ENCODE assay signal across 19 cellular contexts in genomic region chr17:3956558-3956957, GRCh38. TPM values are rescaled to one million over a fixed set of nuclear protein-coding genes. Genes with fewer than 3 reads are reported as not detected.
A peak's percentile ranks its signal among the peaks of the same experiment; 100 is the strongest.
DNase-seq lines count a peak whose midpoint lies in the region; ATAC-seq and TF ChIP-seq lines count a peak whose summit lies in the region.
"Had no signal": no experiment of that assay in that cellular context is flagged by ENCODE, and none has a peak within 500 bp of the region (broad histone marks: within the 10 kb centered on the region; RNA-seq: fewer than 3 reads in every experiment).

No MANE protein-coding gene starts in this region.

- peak overlapping the region; percentile 28; the same call in 2 of the 3 replicates for H3K4me3 Mint-ChIP-seq in GM23338
- no peak overlapping the region for H3K4me3 Mint-ChIP-seq in activated T-helper 17 cell treated with anti-CD3 and anti-CD28 coated beads, Interleukin-2, amount 50 U/mL, for 72 hours
- H3K4me3 Mint-ChIP-seq in naive thymus-derived CD4-positive, alpha-beta T cell: peak overlapping the region in 9 of 10 donors; percentile 1 to 64 (median 44)

- ATAC-seq in GM23338: peak; percentile 63
- no peak for ATAC-seq in activated T-helper 17 cell treated with anti-CD3 and anti-CD28 coated beads, Interleukin-2, amount 50 U/mL, for 72 hours (replicated peaks)
- no peak for ATAC-seq in naive thymus-derived CD4-positive, alpha-beta T cell
- ATAC-seq: Panc1 had no signal

- no peaks in the 10 kb centered on the region for H3K9me3 Mint-ChIP-seq in GM23338
- no peaks in the 10 kb centered on the region for H3K9me3 Mint-ChIP-seq in activated T-helper 17 cell treated with anti-CD3 and anti-CD28 coated beads, Interleukin-2, amount 50 U/mL, for 72 hours
- H3K9me3 Mint-ChIP-seq in naive thymus-derived CD4-positive, alpha-beta T cell: no peaks in the 10 kb centered on the region

- no peaks in the 10 kb centered on the region for H3K27me3 ChIP-seq in GM23338 (ENCODE audit: insufficient read depth)
- H3K27me3 ChIP-seq in naive thymus-derived CD4-positive, alpha-beta T cell (ENCODE audit: control insufficient read depth in 2 of 2, insufficient read depth in 2 of 2, low read length in 2 of 2): no peaks in the 10 kb centered on the region
- H3K27me3 ChIP-seq: ascending aorta, colonic mucosa, pancreas, suprapubic skin had no signal

- peak overlapping the region; percentile 3; the same call in 1 of the 2 replicates for H3K4me3 ChIP-seq in GM23338
- H3K4me3 ChIP-seq in naive thymus-derived CD4-positive, alpha-beta T cell (ENCODE audit: low read length): no peak overlapping the region
- H3K4me3 ChIP-seq: ascending aorta, colonic mucosa, pancreas, smooth muscle cell, suprapubic skin had no signal

- CTCF ChIA-PET in naive thymus-derived CD4-positive, alpha-beta T cell (lab: Charles Lee): interaction anchor here (0.6 to 1.1 kb wide), 2 partner anchors 9 to 42 kb away, joined by 3 read pairs; no protein-coding TSS in a partner anchor

- POLR2A ChIA-PET in naive thymus-derived CD4-positive, alpha-beta T cell (lab: Charles Lee): no interaction called here

- H3K4me2 ChIP-seq in GM23338: peak overlapping the region; percentile 70
- H3K4me2 ChIP-seq: smooth muscle cell had no signal

- no peaks in the 10 kb centered on the region for H3K9me2 ChIP-seq in GM23338 (ENCODE audit: insufficient read depth)

- H3K9me3 ChIP-seq in naive thymus-derived CD4-positive, alpha-beta T cell (ENCODE audit: control insufficient read depth in 2 of 3, low read length in 3 of 3): no peaks in the 10 kb centered on the region
- H3K9me3 ChIP-seq: ascending aorta, colonic mucosa, pancreas, suprapubic skin had no signal

- intact Hi-C loops in naive thymus-derived CD4-positive, alpha-beta T cell (cut with micrococcal nuclease): no loop called here

- peaks cover 56% of the 10 kb centered on the region for H3K4me1 Mint-ChIP-seq in GM23338
- H3K4me1 Mint-ChIP-seq in activated T-helper 17 cell treated with anti-CD3 and anti-CD28 coated beads, Interleukin-2, amount 50 U/mL, for 72 hours: peaks cover 29% of the 10 kb centered on the region
- H3K4me1 Mint-ChIP-seq in naive thymus-derived CD4-positive, alpha-beta T cell: peaks cover 37 to 54% (median 49%) of the 10 kb centered on the region in 7 donors

- peaks cover 25% of the 10 kb centered on the region for H3K27me3 Mint-ChIP-seq in GM23338 (ENCODE audit: insufficient read depth, low read depth, poor library complexity)
- H3K27me3 Mint-ChIP-seq in activated T-helper 17 cell treated with anti-CD3 and anti-CD28 coated beads, Interleukin-2, amount 50 U/mL, for 72 hours: no peaks in the 10 kb centered on the region
- H3K27me3 Mint-ChIP-seq in naive thymus-derived CD4-positive, alpha-beta T cell: no peaks in the 10 kb centered on the region

- H3K36me3 ChIP-seq in GM23338 (ENCODE audit: insufficient read depth): no peaks in the 10 kb centered on the region
- H3K36me3 ChIP-seq in naive thymus-derived CD4-positive, alpha-beta T cell (ENCODE audit: control insufficient read depth in 2 of 3, insufficient read depth in 3 of 3, low read length in 3 of 3): peaks cover 0 to 73% (median 6%) of the 10 kb centered on the region in 3 experiments
- H3K36me3 ChIP-seq: ascending aorta, pancreas, suprapubic skin had no signal

- peaks cover 14% of the 10 kb centered on the region; the same call in 1 of the 2 replicates for H3F3A ChIP-seq in GM23338 (replicated peaks; ENCODE audit: low read depth)

- no peak for TF ChIP-seq CTCF in GM23338 (conservative IDR thresholded peaks at IDR 0.05; ENCODE audit: low read depth in 2 of 2)

- DNase-seq in NCI-H2171 treated with DMSO at 0.1 percent for 48 hours (lab: John Stamatoyannopoulos, UW) (peak; percentile 49), NCI-H2171 (lab: John Stamatoyannopoulos, UW) (no peak), GM23338 (ENCODE audit: low spot score) (peak; percentile 41), NCI-H2029 (lab: John Stamatoyannopoulos, UW) (no peak), DMS153 treated with DMSO at 0.1 percent for 48 hours (lab: John Stamatoyannopoulos, UW; ENCODE audit: unreplicated experiment) (no peak)
- no peak for DNase-seq in naive thymus-derived CD4-positive, alpha-beta T cell
- DNase-seq in stimulated activated CD4-positive, alpha-beta T cell treated with anti-CD3 and anti-CD28 coated beads, Interleukin-2, amount 100 ng/mL, for 24 hours: no peak
- DNase-seq: activated CD4-positive, alpha-beta T cell treated with anti-CD3 and anti-CD28 coated beads for 4 hours; colonic mucosa; NCI-H1105; pancreas had no signal

- peaks cover 4% of the 10 kb centered on the region; the same call in 1 of the 2 replicates for H4K20me1 ChIP-seq in GM23338 (replicated peaks; ENCODE audit: insufficient read depth)

- no peak overlapping the region for H2AFZ ChIP-seq in GM23338

- H3K27ac ChIP-seq in GM23338 (ENCODE audit: low read depth): no peak overlapping the region
- H3K27ac ChIP-seq in naive thymus-derived CD4-positive, alpha-beta T cell (ENCODE audit: low read depth, low read length): peak overlapping the region; percentile 33
- H3K27ac ChIP-seq: ascending aorta, colonic mucosa, pancreas, suprapubic skin had no signal

- no peaks in the 10 kb centered on the region for H3K36me3 Mint-ChIP-seq in GM23338 (ENCODE audit: low read depth)
- peaks cover 36% of the 10 kb centered on the region for H3K36me3 Mint-ChIP-seq in activated T-helper 17 cell treated with anti-CD3 and anti-CD28 coated beads, Interleukin-2, amount 50 U/mL, for 72 hours (ENCODE audit: low read depth)
- peaks cover 0 to 13% (median 0%) of the 10 kb centered on the region in 5 donors for H3K36me3 Mint-ChIP-seq in naive thymus-derived CD4-positive, alpha-beta T cell

- H3K79me2 ChIP-seq in GM23338 (replicated peaks; ENCODE audit: insufficient read depth): peaks cover 5% of the 10 kb centered on the region; the same call in 1 of the 2 replicates

- H3K27ac Mint-ChIP-seq in GM23338: no peak overlapping the region
- peak overlapping the region; percentile 82 for H3K27ac Mint-ChIP-seq in activated T-helper 17 cell treated with anti-CD3 and anti-CD28 coated beads, Interleukin-2, amount 50 U/mL, for 72 hours
- peak overlapping the region in 8 of 9 donors; percentile 2 to 88 (median 84) for H3K27ac Mint-ChIP-seq in naive thymus-derived CD4-positive, alpha-beta T cell

- H3K4me1 ChIP-seq in GM23338 (ENCODE audit: insufficient read depth): peaks cover 44% of the 10 kb centered on the region
- H3K4me1 ChIP-seq in naive thymus-derived CD4-positive, alpha-beta T cell (ENCODE audit: control insufficient read depth in 2 of 2, insufficient read depth in 2 of 2, low read length in 2 of 2): peaks cover 25 to 39% of the 10 kb centered on the region in 2 donors
- H3K4me1 ChIP-seq: suprapubic skin had no signal

TF ChIP-seq in GM23338, 12 proteins besides CTCF, POLR2A, EP300 and RAD21 (continues in another document):
- TF ChIP-seq JUNB (IDR thresholded peaks at IDR 0.05; ENCODE audit: unreplicated experiment): no peak
- no peak for TF ChIP-seq ZNF331 (CRISPR knock-in tag; IDR thresholded peaks at IDR 0.05; ENCODE audit: low read depth)
- TF ChIP-seq CREB1 (CRISPR knock-in tag; IDR thresholded peaks at IDR 0.05; ENCODE audit: low read depth): no peak
- no peak for TF ChIP-seq EZH2phosphoT487 (IDR thresholded peaks at IDR 0.05; ENCODE audit: unreplicated experiment)
- TF ChIP-seq POLR2AphosphoS5 (IDR thresholded peaks at IDR 0.05; ENCODE audit: low read depth): no peak
- no peak for TF ChIP-seq NANOG (IDR thresholded peaks at IDR 0.05; ENCODE audit: borderline replicate concordance)
- no peak for TF ChIP-seq ETS1 (IDR thresholded peaks at IDR 0.05)
- TF ChIP-seq STAT1 (IDR thresholded peaks at IDR 0.05; ENCODE audit: unreplicated experiment): no peak
- no peak for TF ChIP-seq ZNF114 (CRISPR knock-in tag; IDR thresholded peaks at IDR 0.05)
- no peak for TF ChIP-seq EZH2 (IDR thresholded peaks at IDR 0.05; ENCODE audit: low read depth, unreplicated experiment)

RNA-seq across cellular contexts. Expression of gene ATP2A3, which starts 7.7 kb away (rescaled TPM):
- total RNA-seq in GM23338 (2014; rRNA removed; shearing (Covaris generic)): 32.6 and 35.2 TPM in 2 replicates
- 8.2 and 9.6 TPM in 2 replicates for polyA plus RNA-seq in GM23338 (2016; fragmentation: Nextera tagmentation; extraction: Ambion mirVana)
- 100 to 1,000 TPM in 1 of 2 donors, 10 to 100 TPM in 1; 81.5 to 153 TPM for total RNA-seq in activated T-helper 17 cell treated with anti-CD3 and anti-CD28 coated beads, Interleukin-2, amount 50 U/mL, for 72 hours
- 100 to 1,000 TPM; 148 to 260 (median 237) TPM for total RNA-seq in naive thymus-derived CD4-positive, alpha-beta T cell
- 100 to 1,000 TPM in 1 of 2 donors, 10 to 100 TPM in 1; 46.6 to 104 TPM for polyA plus RNA-seq in naive thymus-derived CD4-positive, alpha-beta T cell

RNA-seq across cellular contexts. Expression of gene P2RX1, which starts 40.3 kb away (rescaled TPM):
- 0.19 and 2.2 TPM in 2 replicates for total RNA-seq in GM23338 (2014; rRNA removed; shearing (Covaris generic))
- polyA plus RNA-seq in GM23338 (2016; fragmentation: Nextera tagmentation; extraction: Ambion mirVana): 0.17 and 0.31 TPM in 2 replicates
- total RNA-seq in activated T-helper 17 cell treated with anti-CD3 and anti-CD28 coated beads, Interleukin-2, amount 50 U/mL, for 72 hours: 1 to 10 TPM in 1 of 2 donors, not detected in 1; 1.6 TPM
- total RNA-seq in naive thymus-derived CD4-positive, alpha-beta T cell: 10 to 100 TPM in 1 of 5 experiments, 1 to 10 TPM in 1, under 1 TPM in 2, not detected in 1; 0.27 to 53.7 (median 2.7) TPM
- not detected for polyA plus RNA-seq in naive thymus-derived CD4-positive, alpha-beta T cell
- total RNA-seq: ascending aorta, epithelial cell of proximal tubule, NCI-H460 had no signal
- polyA plus RNA-seq: keratinocyte had no signal

Comparison
In these comparisons a context has a peak if more than half of its experiments do, and no peak if none do; other contexts are left out.
1. DNase-seq: peak in NCI-H2171 treated with DMSO at 0.1 percent for 48 hours (single experiment) and GM23338 (single experiment); none in NCI-H2171 (single experiment), naive thymus-derived CD4-positive, alpha-beta T cell (0 of 9), NCI-H2029 (single experiment), DMS153 treated with DMSO at 0.1 percent for 48 hours (single experiment) and stimulated activated CD4-positive, alpha-beta T cell treated with anti-CD3 and anti-CD28 coated beads, Interleukin-2, amount 100 ng/mL, for 24 hours (0 of 2).